Comparison of ENCODE assay signal across 1 cellular context in genomic region chr1:92486251-92487077, GRCh38.
A peak's percentile ranks its signal among the peaks of the same experiment; 100 is the strongest.
TF ChIP-seq lines count a peak whose summit lies in the region.

TSS of gene GFI1 (minus strand) at chr1:92486925. CDS start at chr1:92483487, 3,438 bp downstream.

TF ChIP-seq in HEK293, 187 proteins besides CTCF, POLR2A, EP300 and RAD21 (continued from another document and continues in another):
- TF ChIP-seq ZNF645 (tag by site-specific recombination; IDR thresholded peaks at IDR 0.05) (no peak), ZNF202 (tag by site-specific recombination; IDR thresholded peaks at IDR 0.05; ENCODE audit: borderline replicate concordance) (no peak), BCL6B (tag by site-specific recombination; IDR thresholded peaks at IDR 0.05) (no peak), ZNF26 (tag by site-specific recombination; IDR thresholded peaks at IDR 0.05) (no peak), ZNF548 (tag by site-specific recombination; IDR thresholded peaks at IDR 0.05) (no peak), ZNF48 (tag by site-specific recombination; IDR thresholded peaks at IDR 0.05) (no peak), ZNF280C (tag by site-specific recombination; IDR thresholded peaks at IDR 0.05) (no peak), ZNF513 (tag by site-specific recombination; IDR thresholded peaks at IDR 0.05) (no peak), ATF2 (tag by site-specific recombination; IDR thresholded peaks at IDR 0.05; ENCODE audit: low read depth) (peak; percentile 53; the same call in 1 of the 2 replicates), ZNF292 (tag by site-specific recombination; IDR thresholded peaks at IDR 0.05; ENCODE audit: borderline replicate concordance, low read depth) (no peak), ZNF558 (tag by site-specific recombination; IDR thresholded peaks at IDR 0.05) (no peak), ZNF311 (tag by site-specific recombination; IDR thresholded peaks at IDR 0.05; ENCODE audit: borderline replicate concordance) (no peak), ZNF514 (tag by site-specific recombination; IDR thresholded peaks at IDR 0.05) (no peak), ZFHX2 (tag by site-specific recombination; conservative IDR thresholded peaks at IDR 0.05) (peak; percentile 66; the same call in 1 of the 2 replicates), KLF17 (tag by site-specific recombination; IDR thresholded peaks at IDR 0.05) (peak; percentile 50; the same call in 1 of the 2 replicates), ZNF138 (tag by site-specific recombination; IDR thresholded peaks at IDR 0.05; ENCODE audit: borderline replicate concordance) (no peak), ZNF561 (tag by site-specific recombination; IDR thresholded peaks at IDR 0.05; ENCODE audit: borderline replicate concordance) (peak; percentile 92), HIC1 (tag by site-specific recombination; IDR thresholded peaks at IDR 0.05) (peak; percentile 94), ZFP69B (tag by site-specific recombination; IDR thresholded peaks at IDR 0.05) (0 out of 2 replicates have a peak, but pooled peaks have one; percentile 12), ZNF16 (tag by site-specific recombination; IDR thresholded peaks at IDR 0.05; ENCODE audit: low read depth) (no peak), ZNF777 (tag by site-specific recombination; IDR thresholded peaks at IDR 0.05; ENCODE audit: borderline replicate concordance) (no peak), ZNF362 (tag by site-specific recombination; IDR thresholded peaks at IDR 0.05) (no peak), SP3 (tag by site-specific recombination; IDR thresholded peaks at IDR 0.05) (peak; percentile 35), ZNF37A (tag by site-specific recombination; IDR thresholded peaks at IDR 0.05) (no peak), ZNF610 (tag by site-specific recombination; IDR thresholded peaks at IDR 0.05; ENCODE audit: borderline replicate concordance) (no peak; the same call in 1 of the 2 replicates), ZNF433 (tag by site-specific recombination; IDR thresholded peaks at IDR 0.05; ENCODE audit: low read depth) (no peak), ZBTB8A (tag by site-specific recombination; IDR thresholded peaks at IDR 0.05) (peak; percentile 95), WT1 (tag by site-specific recombination; IDR thresholded peaks at IDR 0.05) (no peak), HOXC10 (CRISPR knock-in tag; IDR thresholded peaks at IDR 0.05) (no peak), ZNF398 (tag by site-specific recombination; IDR thresholded peaks at IDR 0.05) (no peak), KLF7 (tag by site-specific recombination; IDR thresholded peaks at IDR 0.05; ENCODE audit: borderline replicate concordance) (no peak; the same call in 1 of the 2 replicates), GLI2 (tag by site-specific recombination; IDR thresholded peaks at IDR 0.05; ENCODE audit: borderline replicate concordance, low read depth) (no peak), ZNF585B (tag by site-specific recombination; IDR thresholded peaks at IDR 0.05) (no peak), SP2 (tag by site-specific recombination; IDR thresholded peaks at IDR 0.05) (peak; percentile 62), ZSCAN16 (tag by site-specific recombination; IDR thresholded peaks at IDR 0.05) (no peak), ZNF677 (tag by site-specific recombination; IDR thresholded peaks at IDR 0.05) (no peak), ZSCAN5A (tag by site-specific recombination; IDR thresholded peaks at IDR 0.05) (no peak), ZNF174 (tag by site-specific recombination; IDR thresholded peaks at IDR 0.05) (no peak), ZBTB7A (tag by site-specific recombination; IDR thresholded peaks at IDR 0.05; ENCODE audit: low read depth) (no peak), ZNF670 (tag by site-specific recombination; IDR thresholded peaks at IDR 0.05; ENCODE audit: low read depth) (no peak), ZBTB20 (tag by site-specific recombination; IDR thresholded peaks at IDR 0.05) (peak; percentile 87), ZBTB26 (tag by site-specific recombination; optimal IDR thresholded peaks at IDR 0.05) (peak; percentile 60), YY2 (tag by site-specific recombination; IDR thresholded peaks at IDR 0.05) (no peak), ZNF664 (tag by site-specific recombination; IDR thresholded peaks at IDR 0.05) (no peak)
